In genomic region chr15:56918907-56919707, GRCh38 we compare ENCODE assay signal across 8 cellular contexts. TPM values are rescaled to one million over a fixed set of nuclear protein-coding genes. Genes with fewer than 3 reads are reported as not detected.
A peak's percentile ranks its signal among the peaks of the same experiment; 100 is the strongest.
DNase-seq lines count a peak whose midpoint lies in the region; ATAC-seq and TF ChIP-seq lines count a peak whose summit lies in the region.

No MANE protein-coding gene starts in this region.

- intact Hi-C loops in tibial artery (cut with DNase I; ENCODE audit: low total_unique reads): loop anchor here (1.0 to 10.0 kb wide), 2 partner anchors 32 to 376 kb away; no protein-coding TSS in a partner anchor

- H3K27me3 ChIP-seq in gastroesophageal sphincter (no peaks in the 10 kb centered on the region), osteoblast (ENCODE audit: insufficient read depth, low read length) (no peaks in the 10 kb centered on the region), tibial artery (no peaks in the 10 kb centered on the region)

- peaks cover 29% of the 10 kb centered on the region for H3K36me3 Mint-ChIP-seq in activated naive CD4-positive, alpha-beta T cell treated with anti-CD3 and anti-CD28 coated beads, Interleukin-2, amount 10 ng/mL, durations not matched to agents 7 days and 5 days

- H3K27ac ChIP-seq in gastroesophageal sphincter (peak overlapping the region; percentile 92 to 99 (median 98)), osteoblast (ENCODE audit: low read depth, low read length) (peak overlapping the region; percentile 83), tibial artery (peak overlapping the region; percentile 91 to 92)

- H3K4me1 ChIP-seq in gastroesophageal sphincter: peaks cover 3 to 68% (median 14%) of the 10 kb centered on the region in 3 donors
- H3K4me1 ChIP-seq in osteoblast (ENCODE audit: insufficient read depth, low read length): peaks cover 6% of the 10 kb centered on the region
- peaks cover 0 to 65% (median 20%) of the 10 kb centered on the region in 4 donors for H3K4me1 ChIP-seq in tibial artery

- peaks cover 37% of the 10 kb centered on the region for H3K4me1 Mint-ChIP-seq in activated naive CD4-positive, alpha-beta T cell treated with anti-CD3 and anti-CD28 coated beads, Interleukin-2, amount 10 ng/mL, durations not matched to agents 7 days and 5 days

- TF ChIP-seq CTCF in gastroesophageal sphincter (IDR thresholded peaks at IDR 0.05) (no peak), osteoblast (IDR thresholded peaks at IDR 0.05; ENCODE audit: extremely low read depth, low read depth, low read length) (no peak), tibial artery (IDR thresholded peaks at IDR 0.05) (no peak)

- in situ Hi-C loops in GM18951 (cut with MboI; ENCODE audit: low sequenced_read_pairs, unreplicated experiment): no loop called here

- TF ChIP-seq POLR2A in GM18951 (IDR thresholded peaks at IDR 0.05; ENCODE audit: extremely low read depth, insufficient read depth, insufficient read length) (peak; percentile 57), gastroesophageal sphincter (IDR thresholded peaks at IDR 0.05) (peak; percentile 35 to 36)

- no peaks in the 10 kb centered on the region for H3K9me3 Mint-ChIP-seq in activated naive CD4-positive, alpha-beta T cell treated with anti-CD3 and anti-CD28 coated beads, Interleukin-2, amount 10 ng/mL, durations not matched to agents 7 days and 5 days

- TF ChIP-seq EP300 in gastroesophageal sphincter (IDR thresholded peaks at IDR 0.05): no peak

- 0% methylated on average over 10 of the region's 114 CpGs; no CpG with 5 or more reads in 1 of the 2 donors for WGBS in gastroesophageal sphincter (ENCODE audit: low coverage in 1 of 2), 2 donors

- H2AFZ ChIP-seq in osteoblast (ENCODE audit: low read length): peak overlapping the region; percentile 80

- CTCF ChIA-PET in activated naive CD4-positive, alpha-beta T cell treated with anti-CD3 and anti-CD28 coated beads, Interleukin-2, amount 10 ng/mL, durations not matched to agents 7 days and 5 days (lab: Charles Lee): interaction anchor here (1.0 to 1.4 kb wide), 5 partner anchors 9 to 388 kb away, joined by 3 to 7 read pairs (median 3); no protein-coding TSS in a partner anchor

- H3K4me3 ChIP-seq in gastroesophageal sphincter (peak overlapping the region; percentile 94 to 95), osteoblast (ENCODE audit: insufficient read depth, low read length) (peak overlapping the region; percentile 89), tibial artery (peak overlapping the region; percentile 79 to 91)

- H3K27me3 Mint-ChIP-seq in activated naive CD4-positive, alpha-beta T cell treated with anti-CD3 and anti-CD28 coated beads, Interleukin-2, amount 10 ng/mL, durations not matched to agents 7 days and 5 days: no peaks in the 10 kb centered on the region

- DNase-seq in AML-193 (lab: John Stamatoyannopoulos, UW) (peak; percentile 20 to 22), RPMI7951 (ENCODE audit: low read depth) (peak; percentile 71), osteoblast (ENCODE audit: insufficient read length, low spot score, missing footprints) (peak; percentile 95), tibial artery (peak; percentile 43 to 72)
- DNase-seq in activated naive CD4-positive, alpha-beta T cell treated with anti-CD3 and anti-CD28 coated beads, Interleukin-2, amount 10 ng/mL, durations not matched to agents 7 days and 5 days: peak; percentile 63

- H3K36me3 ChIP-seq in gastroesophageal sphincter (no peaks in the 10 kb centered on the region), osteoblast (ENCODE audit: insufficient read depth, low read length) (peaks cover 6% of the 10 kb centered on the region), tibial artery (peaks cover 0 to 7% (median 0%) of the 10 kb centered on the region in 3 donors)

- H3K9me3 ChIP-seq in gastroesophageal sphincter (no peaks in the 10 kb centered on the region), osteoblast (ENCODE audit: low read depth, low read length) (no peaks in the 10 kb centered on the region), tibial artery (no peaks in the 10 kb centered on the region)

- peak overlapping the region; percentile 84 for H3K27ac Mint-ChIP-seq in activated naive CD4-positive, alpha-beta T cell treated with anti-CD3 and anti-CD28 coated beads, Interleukin-2, amount 10 ng/mL, durations not matched to agents 7 days and 5 days

- H3K79me2 ChIP-seq in osteoblast (ENCODE audit: insufficient read depth, low read length): peaks cover 61% of the 10 kb centered on the region

- H4K20me1 ChIP-seq in osteoblast (ENCODE audit: insufficient read depth, low read length): peaks cover 5% of the 10 kb centered on the region

- peak overlapping the region; percentile 77 for H3K4me3 Mint-ChIP-seq in activated naive CD4-positive, alpha-beta T cell treated with anti-CD3 and anti-CD28 coated beads, Interleukin-2, amount 10 ng/mL, durations not matched to agents 7 days and 5 days

- peak overlapping the region; percentile 96 for H3K4me2 ChIP-seq in osteoblast (ENCODE audit: insufficient read depth, low read length)

- ATAC-seq in HG03159 (IDR thresholded peaks at IDR 0.05; ENCODE audit: unreplicated experiment) (peak; percentile 42), gastroesophageal sphincter (peak; percentile 33)

RNA-seq across cellular contexts. Expression of gene TCF12, which starts 0.7 kb away (rescaled TPM):
- 120 and 157 TPM in 2 replicates for total RNA-seq in RPMI7951 (2014; rRNA removed; shearing (Covaris generic))
- 100 to 1,000 TPM in 3 of 4 donors, 10 to 100 TPM in 1; 78.1 to 194 (median 154) TPM for total RNA-seq in gastroesophageal sphincter
- total RNA-seq in osteoblast: 82.2 and 86.5 TPM in 2 replicates

Comparison
In these comparisons a context has a peak if more than half of its experiments do, and no peak if none do; other contexts are left out.
1. Peak in every context shown above with its lines: DNase-seq, ATAC-seq, H3K4me3 ChIP-seq and H3K27ac ChIP-seq.
2. DNase-seq: peak in every context shown above with its lines; median percentile 95 in osteoblast; 71 in RPMI7951; 63 in activated naive CD4-positive, alpha-beta T cell treated with anti-CD3 and anti-CD28 coated beads, Interleukin-2, amount 10 ng/mL, durations not matched to agents 7 days and 5 days; 58 in tibial artery; 21 in AML-193.